Comparison of ENCODE assay signal across 19 cellular contexts in genomic region chr5:115585265-115585664, GRCh38. TPM values are rescaled to one million over a fixed set of nuclear protein-coding genes. Genes with fewer than 3 reads are reported as not detected.
"Had no signal": no experiment of that assay in that cellular context is flagged by ENCODE, and none has a peak within 500 bp of the region (broad histone marks: within the 10 kb centered on the region; RNA-seq: fewer than 3 reads in every experiment).

No MANE protein-coding gene starts in this region.

- H3K27ac ChIP-seq: left ventricle myocardium inferior, parathyroid adenoma, psoas muscle, right lobe of liver, suprapubic skin, thoracic aorta, tibial artery, uterus had no signal

- H3K36me3 ChIP-seq: suprapubic skin, thoracic aorta, uterus had no signal

- H3K9ac ChIP-seq: parathyroid adenoma had no signal

- H3K9me3 ChIP-seq: left ventricle myocardium inferior, psoas muscle, right lobe of liver, suprapubic skin, thoracic aorta, tibial artery, uterus had no signal

- ATAC-seq: naive thymus-derived CD8-positive, alpha-beta T cell; psoas muscle; right lobe of liver; stimulated activated naive B cell treated with anti-CD40 and anti-IgM and Interleukin-4, amounts not matched to agents 10 μg/mL and 1 μg/mL and 100 μg/mL, for 72 hours; stimulated activated naive CD8-positive, alpha-beta T cell treated with anti-CD3 and anti-CD28 coated beads, Interleukin-15, Interleukin-2, amounts not matched to agents 100 U/mL and 50 U/mL, for 24 hours had no signal

- H2AFZ ChIP-seq: parathyroid adenoma had no signal

- H3K27me3 ChIP-seq: right lobe of liver, suprapubic skin, tibial artery, uterus had no signal

- H3K4me1 ChIP-seq: parathyroid adenoma, right lobe of liver, tibial artery, uterus had no signal

- DNase-seq: hypothalamus; immature natural killer cell; left ventricle myocardium inferior; naive thymus-derived CD8-positive, alpha-beta T cell; nucleus accumbens; psoas muscle; right lobe of liver; stimulated activated CD4-positive, alpha-beta T cell treated with anti-CD3 and anti-CD28 coated beads, Interleukin-12 subunit alpha, Interleukin-12 subunit beta, amount 100 ng/mL, for 4 hours; stimulated activated CD4-positive, alpha-beta T cell treated with anti-CD3 and anti-CD28 coated beads, Interleukin-15, amount 100 ng/mL, for 24 hours; stimulated activated CD4-positive, alpha-beta T cell treated with anti-CD3 and anti-CD28 coated beads, Interleukin-2, amount 100 ng/mL, for 24 hours; stimulated activated CD4-positive, alpha-beta T cell treated with anti-CD3 and anti-CD28 coated beads, Interleukin-4, amount 100 ng/mL, for 1 hour; stimulated activated naive B cell treated with anti-CD40 and anti-IgM and Interleukin-4, amounts not matched to agents 10 μg/mL and 1 μg/mL and 100 μg/mL, for 72 hours; stimulated activated naive CD8-positive, alpha-beta T cell treated with anti-CD3 and anti-CD28 coated beads, Interleukin-15, Interleukin-2, amounts not matched to agents 100 U/mL and 50 U/mL, for 24 hours; tibial artery; uterus had no signal

- H3K4me3 ChIP-seq: left ventricle myocardium inferior, lung, psoas muscle, right lobe of liver, suprapubic skin, thoracic aorta, tibial artery, uterus had no signal

- H3K79me2 ChIP-seq: parathyroid adenoma had no signal

RNA-seq across cellular contexts. Expression of gene TICAM2, which starts 17.0 kb away (rescaled TPM):
- polyA plus RNA-seq: naive thymus-derived CD8-positive, alpha-beta T cell had no signal
